ENCODE assay signal across 12 cellular contexts in the genomic region with DNA sequence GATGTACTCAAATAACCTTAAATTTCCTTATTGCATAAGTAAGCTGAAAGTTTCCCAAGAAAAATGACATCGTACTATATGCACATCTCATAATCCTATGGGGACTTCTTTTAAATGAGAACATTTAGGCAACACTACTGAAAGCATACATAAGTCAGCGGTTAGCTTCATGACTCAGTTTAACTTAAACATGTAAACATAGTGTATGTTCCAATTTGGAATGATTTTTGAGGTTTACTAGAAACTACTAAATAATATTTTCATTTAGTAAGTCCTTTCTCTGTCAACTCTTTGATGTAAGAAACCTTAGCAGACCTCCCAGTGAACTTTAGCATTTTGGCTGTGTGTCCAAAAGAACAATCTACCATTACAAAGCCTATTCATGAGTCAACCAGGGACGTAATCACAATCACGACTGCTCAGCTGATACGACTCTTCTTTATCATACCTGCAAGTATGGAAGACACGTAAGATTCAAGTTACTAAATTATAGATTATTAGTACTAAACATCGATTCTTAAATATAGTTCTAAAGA. TPM values are rescaled to one million over a fixed set of nuclear protein-coding genes. Genes with fewer than 3 reads are reported as not detected.
DNase-seq lines count a peak whose midpoint lies in the region; ATAC-seq, FAIRE-seq and TF ChIP-seq lines count a peak whose summit lies in the region.
"Had no signal": no experiment of that assay in that cellular context is flagged by ENCODE, and none has a peak within 500 bp of the region (broad histone marks: within the 10 kb centered on the region; RNA-seq: fewer than 3 reads in every experiment).

No MANE protein-coding gene starts in this region.

- peak overlapping the region; percentile 66 for H3K27ac Mint-ChIP-seq in activated CD4-positive, alpha-beta T cell treated with anti-CD3 and anti-CD28 coated beads, Interleukin-2, amount 10 ng/mL, durations not matched to agents 24 days and 14 days
- peak overlapping the region; percentile 75 for H3K27ac Mint-ChIP-seq in activated T-helper 2 cell treated with anti-CD3 and anti-CD28 coated beads, Interferon-gamma antibody, Interleukin-2, Interleukin-4, amounts not matched to agents 10 μg/mL and 5 μg/mL and 100 μg/mL, durations not matched to agents 14 hours and 24 hours and 36 hours
- peak overlapping the region; percentile 72 to 99 (median 98) for H3K27ac Mint-ChIP-seq in immature natural killer cell
- H3K27ac Mint-ChIP-seq: endodermal cell had no signal

- TF ChIP-seq CTCF in omental fat pad (IDR thresholded peaks at IDR 0.05) = no peak

- no peak for DNase-seq in activated CD4-positive, alpha-beta T cell treated with anti-CD3 and anti-CD28 coated beads, Interleukin-2, amount 10 ng/mL, durations not matched to agents 24 days and 14 days
- no peak for DNase-seq in activated CD4-positive, alpha-beta T cell treated with anti-CD3 and anti-CD28 coated beads, Interleukin-2, amount 50 U/mL, for 1 hour
- DNase-seq in activated T-helper 2 cell treated with anti-CD3 and anti-CD28 coated beads, Interferon-gamma antibody, Interleukin-2, Interleukin-4, amounts not matched to agents 10 μg/mL and 5 μg/mL and 100 μg/mL, durations not matched to agents 14 hours and 24 hours and 36 hours (ENCODE audit: low spot score) = no peak
- DNase-seq in immature natural killer cell (no peak), small intestine (peak; percentile 91), sciatic nerve (ENCODE audit: low spot score) (no peak), omental fat pad (ENCODE audit: low spot score) (no peak)
- DNase-seq in stimulated activated CD4-positive, alpha-beta T cell treated with anti-CD3 and anti-CD28 coated beads, Interleukin-2, amount 100 ng/mL, for 48 hours = no peak
- DNase-seq: activated CD4-positive, alpha-beta T cell treated with anti-CD3 and anti-CD28 coated beads, Interleukin-2, amount 50 U/mL, for 48 hours; stimulated activated CD8-positive, alpha-beta memory T cell treated with anti-CD3 and anti-CD28 coated beads, Interleukin-4, amount 100 ng/mL, for 48 hours had no signal

- H3K27me3 ChIP-seq in small intestine (ENCODE audit: control insufficient read depth in 2 of 2, insufficient read depth in 2 of 2, low read length in 2 of 2) = no peaks in the 10 kb centered on the region

- peak overlapping the region; percentile 61 for H3K4me3 Mint-ChIP-seq in activated CD4-positive, alpha-beta T cell treated with anti-CD3 and anti-CD28 coated beads, Interleukin-2, amount 10 ng/mL, durations not matched to agents 24 days and 14 days
- peak overlapping the region; percentile 80 for H3K4me3 Mint-ChIP-seq in activated T-helper 2 cell treated with anti-CD3 and anti-CD28 coated beads, Interferon-gamma antibody, Interleukin-2, Interleukin-4, amounts not matched to agents 10 μg/mL and 5 μg/mL and 100 μg/mL, durations not matched to agents 14 hours and 24 hours and 36 hours (ENCODE audit: low read depth)
- H3K4me3 Mint-ChIP-seq in immature natural killer cell = peak overlapping the region; percentile 58 to 93 (median 84)

- peak; percentile 90 for FAIRE-seq in small intestine (lab: Jason Lieb, UNC)

- no peak for ATAC-seq in sciatic nerve
- no peak for ATAC-seq in omental fat pad (ENCODE audit: low FRiP score)

- H3K4me1 ChIP-seq in small intestine (ENCODE audit: control insufficient read depth in 2 of 2, insufficient read depth in 1 of 2, low read depth in 1 of 2, low read length in 1 of 2) = peaks cover 0 to 2% of the 10 kb centered on the region in 2 donors

- no peaks in the 10 kb centered on the region for H3K9me3 Mint-ChIP-seq in activated CD4-positive, alpha-beta T cell treated with anti-CD3 and anti-CD28 coated beads, Interleukin-2, amount 10 ng/mL, durations not matched to agents 24 days and 14 days
- H3K9me3 Mint-ChIP-seq in activated T-helper 2 cell treated with anti-CD3 and anti-CD28 coated beads, Interferon-gamma antibody, Interleukin-2, Interleukin-4, amounts not matched to agents 10 μg/mL and 5 μg/mL and 100 μg/mL, durations not matched to agents 14 hours and 24 hours and 36 hours = no peaks in the 10 kb centered on the region
- no peaks in the 10 kb centered on the region for H3K9me3 Mint-ChIP-seq in immature natural killer cell
- H3K9me3 Mint-ChIP-seq: endodermal cell had no signal

- H3K4me1 Mint-ChIP-seq in activated CD4-positive, alpha-beta T cell treated with anti-CD3 and anti-CD28 coated beads, Interleukin-2, amount 10 ng/mL, durations not matched to agents 24 days and 14 days = peaks cover 39% of the 10 kb centered on the region
- peaks cover 42% of the 10 kb centered on the region for H3K4me1 Mint-ChIP-seq in activated T-helper 2 cell treated with anti-CD3 and anti-CD28 coated beads, Interferon-gamma antibody, Interleukin-2, Interleukin-4, amounts not matched to agents 10 μg/mL and 5 μg/mL and 100 μg/mL, durations not matched to agents 14 hours and 24 hours and 36 hours (ENCODE audit: low read depth)
- peaks cover 33 to 52% of the 10 kb centered on the region in 2 donors for H3K4me1 Mint-ChIP-seq in immature natural killer cell

- H3K4me3 ChIP-seq in small intestine (ENCODE audit: low read depth in 1 of 2, low read length in 2 of 2) = no peak overlapping the region

- no peak overlapping the region for H3K27ac ChIP-seq in small intestine (ENCODE audit: low read depth in 1 of 2, low read length in 1 of 2)
- H3K27ac ChIP-seq: neutrophil had no signal

- H3K27me3 Mint-ChIP-seq in activated CD4-positive, alpha-beta T cell treated with anti-CD3 and anti-CD28 coated beads, Interleukin-2, amount 10 ng/mL, durations not matched to agents 24 days and 14 days = no peaks in the 10 kb centered on the region
- no peaks in the 10 kb centered on the region for H3K27me3 Mint-ChIP-seq in activated T-helper 2 cell treated with anti-CD3 and anti-CD28 coated beads, Interferon-gamma antibody, Interleukin-2, Interleukin-4, amounts not matched to agents 10 μg/mL and 5 μg/mL and 100 μg/mL, durations not matched to agents 14 hours and 24 hours and 36 hours (ENCODE audit: low read depth)
- peaks cover 0 to 10% (median 7%) of the 10 kb centered on the region in 3 donors for H3K27me3 Mint-ChIP-seq in immature natural killer cell (ENCODE audit: low read depth in 3 of 3)

- H3K36me3 Mint-ChIP-seq in activated CD4-positive, alpha-beta T cell treated with anti-CD3 and anti-CD28 coated beads, Interleukin-2, amount 10 ng/mL, durations not matched to agents 24 days and 14 days (ENCODE audit: low read depth) = peaks cover 27% of the 10 kb centered on the region
- peaks cover 26% of the 10 kb centered on the region for H3K36me3 Mint-ChIP-seq in activated T-helper 2 cell treated with anti-CD3 and anti-CD28 coated beads, Interferon-gamma antibody, Interleukin-2, Interleukin-4, amounts not matched to agents 10 μg/mL and 5 μg/mL and 100 μg/mL, durations not matched to agents 14 hours and 24 hours and 36 hours (ENCODE audit: low read depth)
- H3K36me3 Mint-ChIP-seq in immature natural killer cell = peaks cover 0 to 5% (median 0%) of the 10 kb centered on the region in 3 donors

- peaks cover 0 to 2% of the 10 kb centered on the region in 2 donors for H3K36me3 ChIP-seq in small intestine (ENCODE audit: control insufficient read depth in 2 of 2, insufficient read depth in 2 of 2, low read length in 2 of 2)
- H3K36me3 ChIP-seq: neutrophil had no signal

- intact Hi-C loops in activated CD4-positive, alpha-beta T cell treated with anti-CD3 and anti-CD28 coated beads, Interleukin-2, amount 10 ng/mL, durations not matched to agents 24 days and 14 days (cut with micrococcal nuclease) = loop anchor here (1.0 kb wide), 4 partner anchors 10 to 38 kb away; no protein-coding TSS in a partner anchor
- intact Hi-C loops in activated T-helper 2 cell treated with anti-CD3 and anti-CD28 coated beads, Interferon-gamma antibody, Interleukin-2, Interleukin-4, amounts not matched to agents 10 μg/mL and 5 μg/mL and 100 μg/mL, durations not matched to agents 14 hours and 24 hours and 36 hours (cut with micrococcal nuclease) = loop anchor here (1.0 to 5.0 kb wide), 3 partner anchors 12 to 83 kb away; no protein-coding TSS in a partner anchor
- intact Hi-C loops in sciatic nerve (cut with DNase I) = no loop called here

- 33 to 69% (median 49%) methylated on average over 7 of the region's 7 CpGs for WGBS in small intestine, 3 donors

- no peaks in the 10 kb centered on the region for H3K9me3 ChIP-seq in small intestine (ENCODE audit: control insufficient read depth, low read depth)
- H3K9me3 ChIP-seq: neutrophil had no signal

RNA-seq across cellular contexts. Expression of a gene that starts 19.3 kb away (rescaled TPM):
- total RNA-seq in activated CD4-positive, alpha-beta T cell treated with anti-CD3 and anti-CD28 coated beads, Interleukin-2, amount 10 ng/mL, durations not matched to agents 24 days and 14 days = 27.1 and 28.0 TPM in 2 replicates
- total RNA-seq in activated T-helper 2 cell treated with anti-CD3 and anti-CD28 coated beads, Interferon-gamma antibody, Interleukin-2, Interleukin-4, amounts not matched to agents 10 μg/mL and 5 μg/mL and 100 μg/mL, durations not matched to agents 14 hours and 24 hours and 36 hours = 24.3 and 26.1 TPM in 2 replicates
- polyA plus RNA-seq in immature natural killer cell (1 to 10 TPM in 2 of 3 donors, under 1 TPM in 1; 0.13 to 4.6 (median 1.5) TPM), small intestine (1 to 10 TPM; 1.9 to 3.5 (median 2.7) TPM)
- total RNA-seq in sciatic nerve (32.0 TPM), omental fat pad (10 to 100 TPM; 14.9 to 47.3 (median 26.9) TPM)
